Comparison of ENCODE assay signal across 23 cellular contexts in genomic region chr6:40075051-40075445, GRCh38.
"Had no signal": no experiment of that assay in that cellular context is flagged by ENCODE, and none has a peak within 500 bp of the region (broad histone marks: within the 10 kb centered on the region; RNA-seq: fewer than 3 reads in every experiment).

No MANE protein-coding gene starts in this region.

- ATAC-seq: naive thymus-derived CD4-positive, alpha-beta T cell; right lobe of liver; stimulated activated memory B cell treated with anti-CD40 and anti-IgM and Interleukin-4, amounts not matched to agents 10 μg/mL and 1 μg/mL and 100 μg/mL, for 72 hours; stimulated activated naive CD8-positive, alpha-beta T cell treated with anti-CD3 and anti-CD28 coated beads, Interleukin-15, amount 100 ng/mL, for 72 hours; upper lobe of right lung had no signal

- H3K9me3 ChIP-seq: left ventricle myocardium inferior, mucosa of descending colon, ovary, right atrium auricular region, right lobe of liver, thoracic aorta, tibial artery, upper lobe of right lung had no signal

- H3K4me1 ChIP-seq: left ventricle myocardium inferior, right atrium auricular region, right lobe of liver, tibial artery, upper lobe of right lung had no signal

- DNase-seq: hypothalamus; immature natural killer cell; left ventricle myocardium inferior; midbrain; naive thymus-derived CD4-positive, alpha-beta T cell; ovary; right lobe of liver; stimulated activated CD4-positive, alpha-beta T cell treated with anti-CD3 and anti-CD28 coated beads, Interleukin-1b, Interleukin-23, amount 100 ng/mL, for 48 hours; stimulated activated CD4-positive, alpha-beta T cell treated with anti-CD3 and anti-CD28 coated beads, Interleukin-2, amount 100 ng/mL, for 48 hours; stimulated activated CD4-positive, alpha-beta T cell treated with anti-CD3 and anti-CD28 coated beads, Interleukin-4, amount 100 ng/mL, for 4 hours; stimulated activated CD8-positive, alpha-beta memory T cell treated with anti-CD3 and anti-CD28 coated beads, Interleukin-4, amount 100 ng/mL, for 48 hours; stimulated activated naive CD4-positive, alpha-beta T cell treated with Interleukin-2 at 50 U/mL for 16 hours; stimulated activated naive CD8-positive, alpha-beta T cell treated with anti-CD3 and anti-CD28 coated beads, Interleukin-15, amount 100 ng/mL, for 72 hours; tibial artery; upper lobe of right lung had no signal

- H3K27ac ChIP-seq: left ventricle myocardium inferior, ovary, right atrium auricular region, right lobe of liver, thoracic aorta, tibial artery, upper lobe of right lung had no signal

- H3K27me3 ChIP-seq: ovary, right atrium auricular region, right lobe of liver, upper lobe of right lung had no signal

- FAIRE-seq: islet of Langerhans, urothelium cell line had no signal

- H3K36me3 ChIP-seq: left ventricle myocardium inferior, ovary, right atrium auricular region, right lobe of liver, thoracic aorta, tibial artery, upper lobe of right lung had no signal

- H3K4me3 ChIP-seq: left ventricle myocardium inferior, lung, mucosa of descending colon, ovary, right atrium auricular region, right lobe of liver, smooth muscle cell, thoracic aorta, tibial artery, upper lobe of right lung had no signal
